ENCODE assay signal across 29 cellular contexts in genomic region chr2:42711896-42712295, GRCh38. TPM values are rescaled to one million over a fixed set of nuclear protein-coding genes. Genes with fewer than 3 reads are reported as not detected.
"Had no signal": no experiment of that assay in that cellular context is flagged by ENCODE, and none has a peak within 500 bp of the region (broad histone marks: within the 10 kb centered on the region; RNA-seq: fewer than 3 reads in every experiment).

No MANE protein-coding gene starts in this region.

- H3K4me1 Mint-ChIP-seq: natural killer cell; nephron; neural crest cell; stimulated activated effector memory CD8-positive, alpha-beta T cell treated with anti-CD3 and anti-CD28 coated beads, Interleukin-12 subunit alpha, Interleukin-12 subunit beta, amount 100 ng/mL, for 72 hours had no signal

- H3K9me3 Mint-ChIP-seq: natural killer cell; nephron; neural crest cell; stimulated activated effector memory CD8-positive, alpha-beta T cell treated with anti-CD3 and anti-CD28 coated beads, Interleukin-12 subunit alpha, Interleukin-12 subunit beta, amount 100 ng/mL, for 72 hours; stimulated activated naive B cell treated with anti-CD40 and anti-IgM and Interleukin-4, amounts not matched to agents 10 μg/mL and 1 μg/mL and 100 μg/mL, for 72 hours; stimulated activated naive CD8-positive, alpha-beta T cell treated with anti-CD3 and anti-CD28 coated beads, Interleukin-15, Interleukin-2, amounts not matched to agents 100 ng/mL and 50 ng/mL, for 24 hours had no signal

- H3K27ac ChIP-seq: neutrophil, pancreas, psoas muscle, right lobe of liver, sigmoid colon, stomach, thoracic aorta, thyroid gland, tibial nerve, upper lobe of right lung, uterus had no signal

- H3K27me3 ChIP-seq: neutrophil, pancreas, right lobe of liver, sigmoid colon, stomach, thyroid gland, tibial nerve, upper lobe of right lung, uterus had no signal

- DNase-seq: naive thymus-derived CD4-positive, alpha-beta T cell; natural killer cell; nucleus accumbens; pancreas; psoas muscle; right cardiac atrium; right lobe of liver; sigmoid colon; small intestine; stimulated activated CD4-positive, alpha-beta T cell treated with anti-CD3 and anti-CD28 coated beads, Interleukin-15, amount 100 ng/mL, for 24 hours; stimulated activated CD4-positive, alpha-beta T cell treated with anti-CD3 and anti-CD28 coated beads, Interleukin-2, amount 100 ng/mL, for 24 hours; stimulated activated CD4-positive, alpha-beta T cell treated with anti-CD3 and anti-CD28 coated beads, Interleukin-2, amount 100 ng/mL, for 48 hours; stimulated activated CD4-positive, alpha-beta T cell treated with anti-CD3 and anti-CD28 coated beads, Interleukin-4, amount 100 ng/mL, for 24 hours; stimulated activated naive B cell treated with anti-CD40 and anti-IgM and Interleukin-4, amounts not matched to agents 10 μg/mL and 1 μg/mL and 100 μg/mL, for 72 hours; stimulated activated naive CD4-positive, alpha-beta T cell treated with Interleukin-2 at 50 U/mL for 16 hours; stomach; thyroid gland; trophoblast cell; upper lobe of right lung; uterus had no signal

- H3K36me3 ChIP-seq: neutrophil, pancreas, thyroid gland, uterus had no signal

- H3K27ac Mint-ChIP-seq: natural killer cell; nephron; progenitor cell of endocrine pancreas; stimulated activated effector memory CD8-positive, alpha-beta T cell treated with anti-CD3 and anti-CD28 coated beads, Interleukin-12 subunit alpha, Interleukin-12 subunit beta, amount 100 ng/mL, for 72 hours; stimulated activated naive B cell treated with anti-CD40 and anti-IgM and Interleukin-4, amounts not matched to agents 10 μg/mL and 1 μg/mL and 100 μg/mL, for 72 hours; stimulated activated naive CD8-positive, alpha-beta T cell treated with anti-CD3 and anti-CD28 coated beads, Interleukin-15, Interleukin-2, amounts not matched to agents 100 ng/mL and 50 ng/mL, for 24 hours had no signal

- H3K9me3 ChIP-seq: neutrophil, pancreas, psoas muscle, right lobe of liver, sigmoid colon, stomach, thoracic aorta, thyroid gland, tibial nerve, upper lobe of right lung, uterus had no signal

- H3K36me3 Mint-ChIP-seq: natural killer cell had no signal

- H3K27me3 Mint-ChIP-seq: naive thymus-derived CD4-positive, alpha-beta T cell; progenitor cell of endocrine pancreas; stimulated activated naive B cell treated with anti-CD40 and anti-IgM and Interleukin-4, amounts not matched to agents 10 μg/mL and 1 μg/mL and 100 μg/mL, for 72 hours; stimulated activated naive CD8-positive, alpha-beta T cell treated with anti-CD3 and anti-CD28 coated beads, Interleukin-15, Interleukin-2, amounts not matched to agents 100 ng/mL and 50 ng/mL, for 24 hours had no signal

- H3K4me1 ChIP-seq: pancreas, psoas muscle, right lobe of liver, sigmoid colon, stomach, thyroid gland, uterus had no signal

- FAIRE-seq: pancreas, small intestine had no signal

- ATAC-seq: naive thymus-derived CD4-positive, alpha-beta T cell; natural killer cell; pancreas; psoas muscle; right cardiac atrium; right lobe of liver; stimulated activated effector memory CD8-positive, alpha-beta T cell treated with anti-CD3 and anti-CD28 coated beads, Interleukin-12 subunit alpha, Interleukin-12 subunit beta, amount 100 ng/mL, for 72 hours; stimulated activated naive B cell treated with anti-CD40 and anti-IgM and Interleukin-4, amounts not matched to agents 10 μg/mL and 1 μg/mL and 100 μg/mL, for 72 hours; upper lobe of right lung had no signal

- H3K4me3 Mint-ChIP-seq: naive thymus-derived CD4-positive, alpha-beta T cell; natural killer cell; nephron; neural crest cell; stimulated activated effector memory CD8-positive, alpha-beta T cell treated with anti-CD3 and anti-CD28 coated beads, Interleukin-12 subunit alpha, Interleukin-12 subunit beta, amount 100 ng/mL, for 72 hours; stimulated activated naive B cell treated with anti-CD40 and anti-IgM and Interleukin-4, amounts not matched to agents 10 μg/mL and 1 μg/mL and 100 μg/mL, for 72 hours; stimulated activated naive CD8-positive, alpha-beta T cell treated with anti-CD3 and anti-CD28 coated beads, Interleukin-15, Interleukin-2, amounts not matched to agents 100 ng/mL and 50 ng/mL, for 24 hours had no signal

- H3K4me3 ChIP-seq: pancreas, psoas muscle, right lobe of liver, sigmoid colon, stomach, thoracic aorta, thyroid gland, tibial nerve, upper lobe of right lung, uterus had no signal

RNA-seq across cellular contexts. Expression of gene OXER1, which starts 52.0 kb away (rescaled TPM):
- total RNA-seq: osteocyte had no signal
